In genomic region chr7:50962281-50962883, GRCh38 we compare ENCODE assay signal across 14 cellular contexts.
DNase-seq lines count a peak whose midpoint lies in the region; ATAC-seq and TF ChIP-seq lines count a peak whose summit lies in the region.
"Had no signal": no experiment of that assay in that cellular context is flagged by ENCODE, and none has a peak within 500 bp of the region (broad histone marks: within the 10 kb centered on the region; RNA-seq: fewer than 3 reads in every experiment).

No MANE protein-coding gene starts in this region.

- H3K36me3 ChIP-seq in BLaER1 (no peaks in the 10 kb centered on the region), HUES6 (ENCODE audit: control insufficient read depth, insufficient read depth, low read length) (no peaks in the 10 kb centered on the region), uterus (no peaks in the 10 kb centered on the region)
- H3K36me3 ChIP-seq: gastrocnemius medialis had no signal

- H3K4me3 ChIP-seq in BLaER1 = no peak overlapping the region
- no peak overlapping the region for H3K4me3 ChIP-seq in HUES6 (ENCODE audit: low read depth, low read length)
- no peak overlapping the region for H3K4me3 ChIP-seq in uterus
- H3K4me3 ChIP-seq: gastrocnemius medialis had no signal

- ATAC-seq in GM18861 (IDR thresholded peaks at IDR 0.05; ENCODE audit: unreplicated experiment) = peak; percentile 50
- no peak for ATAC-seq in HG03039 (IDR thresholded peaks at IDR 0.05; ENCODE audit: unreplicated experiment)
- no peak for ATAC-seq in HG03175 (IDR thresholded peaks at IDR 0.05; ENCODE audit: unreplicated experiment)
- ATAC-seq: activated CD8-positive, alpha-beta T cell treated with anti-CD3 and anti-CD28 coated beads, Interleukin-2, amount 10 ng/mL, durations not matched to agents 7 days and 5 days had no signal

- H3K9me3 ChIP-seq in BLaER1 (peaks cover 12% of the 10 kb centered on the region), HUES6 (ENCODE audit: control insufficient read depth, insufficient read depth, low read depth, low read length) (peaks cover 12% of the 10 kb centered on the region), uterus (no peaks in the 10 kb centered on the region)
- H3K9me3 ChIP-seq: gastrocnemius medialis had no signal

- no peak overlapping the region for H3K9ac ChIP-seq in BLaER1
- no peak overlapping the region for H3K9ac ChIP-seq in HUES6 (ENCODE audit: low read length)

- peak; percentile 24 for DNase-seq in dermis blood vessel endothelial cell
- no peak for DNase-seq in uterus
- no peak for DNase-seq in NAMALWA (ENCODE audit: low spot score)
- DNase-seq: activated CD8-positive, alpha-beta T cell treated with anti-CD3 and anti-CD28 coated beads, Interleukin-2, amount 10 ng/mL, durations not matched to agents 7 days and 5 days; activated effector memory CD4-positive, alpha-beta T cell treated with Interleukin-2 at 50 U/mL for 16 hours; effector memory CD4-positive, alpha-beta T cell; gastrocnemius medialis; MM.1S; posterior cingulate gyrus had no signal

- no peak for TF ChIP-seq POLR2A in uterus (IDR thresholded peaks at IDR 0.05)

- H3K27me3 ChIP-seq in BLaER1 (no peaks in the 10 kb centered on the region), HUES6 (ENCODE audit: control insufficient read depth, insufficient read depth, low read length) (peaks cover 7% of the 10 kb centered on the region; the same call in 1 of the 2 replicates), uterus (no peaks in the 10 kb centered on the region)
- H3K27me3 ChIP-seq: gastrocnemius medialis had no signal

- peak overlapping the region; percentile 31 for H3K4me2 ChIP-seq in BLaER1

- intact Hi-C loops in uterus (cut with DNase I; ENCODE audit: low total_unique reads) = no loop called here

- H3K27ac ChIP-seq in BLaER1 (no peak overlapping the region), HUES6 (ENCODE audit: low read depth, low read length) (0 out of 2 replicates have a peak overlapping the region, but pooled peaks have one; percentile 19), uterus (no peak overlapping the region)
- H3K27ac ChIP-seq: gastrocnemius medialis had no signal

- TF ChIP-seq CTCF in uterus (IDR thresholded peaks at IDR 0.05) = no peak

- H3K4me1 ChIP-seq in BLaER1 (peaks cover 17% of the 10 kb centered on the region), HUES6 (ENCODE audit: control insufficient read depth, insufficient read depth, low read length) (peaks cover 12% of the 10 kb centered on the region), uterus (no peaks in the 10 kb centered on the region)

- no peaks in the 10 kb centered on the region for H4K20me1 ChIP-seq in BLaER1
